Comparison of ENCODE assay signal across 6 cellular contexts in genomic region chr16:23378256-23378655, GRCh38.
"Had no signal": no experiment of that assay in that cellular context is flagged by ENCODE, and none has a peak within 500 bp of the region (broad histone marks: within the 10 kb centered on the region; RNA-seq: fewer than 3 reads in every experiment).

No MANE protein-coding gene starts in this region.

- H3K27ac ChIP-seq: GM23248 had no signal

- DNase-seq: GM23248, GOT3, H9, HCEC 1CT, IMR-90 had no signal

- H3K4me3 Mint-ChIP-seq: H9 had no signal

- H3K9me3 Mint-ChIP-seq: H9 had no signal

- H3K4me3 ChIP-seq: GM23248, K562 had no signal

- ATAC-seq: K562 had no signal
